Comparison of ENCODE assay signal across 8 cellular contexts in the genomic region with DNA sequence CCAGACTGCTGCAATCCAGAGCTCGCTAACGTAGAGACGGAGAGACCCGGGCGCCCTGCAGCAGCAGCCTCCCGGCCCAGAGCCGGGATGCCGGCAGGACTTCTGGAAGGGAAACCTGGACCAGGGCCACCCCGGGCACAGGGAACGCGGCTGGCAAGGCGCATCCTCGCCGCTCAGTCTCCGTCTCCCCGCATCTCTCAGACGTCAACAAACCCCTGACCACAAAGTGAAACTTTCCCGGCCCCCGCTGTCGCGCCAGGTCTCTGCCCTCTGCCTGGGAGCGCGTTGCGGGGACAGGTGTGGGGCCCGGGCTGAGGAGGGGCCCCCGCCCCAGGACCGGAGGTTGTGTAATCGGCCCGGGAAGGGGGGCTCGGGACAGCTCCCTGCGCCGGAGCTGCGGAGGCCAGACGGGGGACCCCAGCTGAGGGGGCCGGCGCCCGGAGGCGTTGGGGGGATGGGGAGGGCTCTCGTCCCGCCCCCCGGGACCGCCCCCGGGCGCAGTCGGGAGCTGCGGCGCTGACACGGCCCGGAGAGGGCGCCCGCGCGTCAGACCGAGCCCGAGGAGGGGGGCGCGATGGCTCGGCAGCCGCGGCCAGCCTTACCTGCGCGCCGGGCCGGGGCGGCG.
A peak's percentile ranks its signal among the peaks of the same experiment; 100 is the strongest.
DNase-seq lines count a peak whose midpoint lies in the region; ATAC-seq and TF ChIP-seq lines count a peak whose summit lies in the region.

No MANE protein-coding gene starts in this region.

- peaks cover 51% of the 10 kb centered on the region for H3K4me1 Mint-ChIP-seq in activated CD4-positive, alpha-beta T cell treated with anti-CD3 and anti-CD28 coated beads, Interleukin-2, amount 10 ng/mL, durations not matched to agents 7 days and 5 days
- peaks cover 8 to 17% (median 12%) of the 10 kb centered on the region in 3 donors for H3K4me1 Mint-ChIP-seq in naive B cell

- DNase-seq in C1 segment of cervical spinal cord (lab: John Stamatoyannopoulos, UW), result peak in 13 of 14 donors; percentile 41 to 92 (median 84)
- peak; percentile 95 for DNase-seq in NCI-H2029 (lab: John Stamatoyannopoulos, UW)
- peak; percentile 51 for DNase-seq in activated CD4-positive, alpha-beta T cell treated with anti-CD3 and anti-CD28 coated beads, Interleukin-2, amount 10 ng/mL, durations not matched to agents 7 days and 5 days
- peak; percentile 7 for DNase-seq in fibroblast of gingiva (ENCODE audit: low read depth)
- DNase-seq in naive B cell, result no peak
- DNase-seq in thyroid gland, result peak; percentile 71 to 75

- peaks cover under 1% of the 10 kb centered on the region for H3K36me3 Mint-ChIP-seq in activated CD4-positive, alpha-beta T cell treated with anti-CD3 and anti-CD28 coated beads, Interleukin-2, amount 10 ng/mL, durations not matched to agents 7 days and 5 days (ENCODE audit: low read depth)
- H3K36me3 Mint-ChIP-seq in naive B cell, result no peaks in the 10 kb centered on the region

- CTCF ChIA-PET in activated CD4-positive, alpha-beta T cell treated with anti-CD3 and anti-CD28 coated beads, Interleukin-2, amount 10 ng/mL, durations not matched to agents 7 days and 5 days (lab: Charles Lee), result interaction anchor here (0.6 to 0.9 kb wide), 4 partner anchors 21 to 224 kb away, joined by 3 read pairs; a partner anchor contains a TSS

- POLR2A ChIA-PET in activated CD4-positive, alpha-beta T cell treated with anti-CD3 and anti-CD28 coated beads, Interleukin-2, amount 10 ng/mL, durations not matched to agents 7 days and 5 days (lab: Charles Lee), result interaction anchor here (0.6 kb wide), 1 partner anchor 115 kb away, joined by 3 read pairs; no protein-coding TSS in a partner anchor

- no peaks in the 10 kb centered on the region for H3K9me3 ChIP-seq in thyroid gland

- peak overlapping the region; percentile 87 to 91 (median 87) for H3K4me3 ChIP-seq in thyroid gland (replicated peaks in 1 of 3)

- H3K4me3 Mint-ChIP-seq in activated CD4-positive, alpha-beta T cell treated with anti-CD3 and anti-CD28 coated beads, Interleukin-2, amount 10 ng/mL, durations not matched to agents 7 days and 5 days, result peak overlapping the region; percentile 82
- peak overlapping the region; percentile 80 to 91 (median 86) for H3K4me3 Mint-ChIP-seq in naive B cell

- ATAC-seq in GM18517 (IDR thresholded peaks at IDR 0.05; ENCODE audit: unreplicated experiment) (peak; percentile 50), HG02943 (IDR thresholded peaks at IDR 0.05; ENCODE audit: low read depth, unreplicated experiment) (peak; percentile 67), naive B cell (ENCODE audit: low read depth in 2 of 2) (peak; percentile 69 to 71)

- intact Hi-C loops in thyroid gland (cut with DNase I), result loop anchor here (10.0 kb wide), 1 partner anchor 231 kb away; no protein-coding TSS in a partner anchor

- no peaks in the 10 kb centered on the region for H3K36me3 ChIP-seq in thyroid gland

- peak overlapping the region; percentile 80 for H3K27ac Mint-ChIP-seq in activated CD4-positive, alpha-beta T cell treated with anti-CD3 and anti-CD28 coated beads, Interleukin-2, amount 10 ng/mL, durations not matched to agents 7 days and 5 days
- peak overlapping the region in 5 of 6 donors; percentile 3 to 78 (median 55) for H3K27ac Mint-ChIP-seq in naive B cell

- TF ChIP-seq CTCF in thyroid gland (IDR thresholded peaks at IDR 0.05), result peak in 3 of 6 experiments; percentile 46 to 69 (median 65)

- H3K27me3 Mint-ChIP-seq in activated CD4-positive, alpha-beta T cell treated with anti-CD3 and anti-CD28 coated beads, Interleukin-2, amount 10 ng/mL, durations not matched to agents 7 days and 5 days, result peaks cover 12% of the 10 kb centered on the region
- H3K27me3 Mint-ChIP-seq in naive B cell, result peaks cover 0 to 18% (median 11%) of the 10 kb centered on the region in 3 donors

- H3K9me3 Mint-ChIP-seq in activated CD4-positive, alpha-beta T cell treated with anti-CD3 and anti-CD28 coated beads, Interleukin-2, amount 10 ng/mL, durations not matched to agents 7 days and 5 days, result peaks cover 6% of the 10 kb centered on the region
- peaks cover 0 to 4% (median 0%) of the 10 kb centered on the region in 7 donors for H3K9me3 Mint-ChIP-seq in naive B cell

- H3K27me3 ChIP-seq in thyroid gland, result no peaks in the 10 kb centered on the region

- H3K27ac ChIP-seq in thyroid gland, result peak overlapping the region; percentile 67 to 88 (median 75)

- H3K4me1 ChIP-seq in thyroid gland, result peaks cover 8 to 13% of the 10 kb centered on the region in 2 donors

- WGBS in thyroid gland, 2 donors, result 1 to 2% methylated on average over 15 to 24 of the region's 66 CpGs

- TF ChIP-seq POLR2A in thyroid gland (IDR thresholded peaks at IDR 0.05), result no peak
